ENCODE assay signal across 8 cellular contexts in genomic region chr5:36153299-36153677, GRCh38. TPM values are rescaled to one million over a fixed set of nuclear protein-coding genes. Genes with fewer than 3 reads are reported as not detected.
DNase-seq lines count a peak whose midpoint lies in the region; ATAC-seq and TF ChIP-seq lines count a peak whose summit lies in the region.

No MANE protein-coding gene starts in this region.

- DNase-seq in AG04450 (ENCODE audit: low read depth, low spot score) (no peak), adipocyte (ENCODE audit: low read depth) (no peak), mesenchymal stem cell (no peak), islet precursor cell (no peak), body of pancreas (no peak), NCI-H82 treated with DMSO at 0.1 percent for 48 hours (lab: John Stamatoyannopoulos, UW; ENCODE audit: unreplicated experiment) (no peak)

- TF ChIP-seq CTCF in AG04450 (IDR thresholded peaks at IDR 0.05; ENCODE audit: low read depth, low read length) (no peak), HEK293 (tag by site-specific recombination; IDR thresholded peaks at IDR 0.05) (no peak), body of pancreas (IDR thresholded peaks at IDR 0.05) (no peak)

- peak overlapping the region; percentile 6 for H2AK5ac ChIP-seq in mesenchymal stem cell (ENCODE audit: low read length, severe bottlenecking)

- H3K36me3 ChIP-seq in HEK293 (ENCODE audit: control insufficient read depth in 2 of 2, insufficient read depth in 1 of 2, low read length in 2 of 2): peaks cover 8 to 55% of the 10 kb centered on the region in 2 experiments
- peaks cover 11% of the 10 kb centered on the region for H3K36me3 ChIP-seq in adipocyte (ENCODE audit: control insufficient read depth, insufficient read depth, low read length, severe bottlenecking)
- H3K36me3 ChIP-seq in mesenchymal stem cell (ENCODE audit: control insufficient read depth in 1 of 2, insufficient read depth in 2 of 2, low read depth in 1 of 2, low read length in 2 of 2): peaks cover 6 to 34% of the 10 kb centered on the region in 2 experiments
- H3K36me3 ChIP-seq in body of pancreas (replicated peaks in 1 of 2; ENCODE audit: insufficient read depth in 1 of 2, low read depth in 2 of 2): no peaks in the 10 kb centered on the region

- CTCF ChIA-PET in AG04450 (lab: Charles Lee): interaction anchor here (1.0 to 3.7 kb wide), 7 partner anchors 18 to 154 kb away, joined by 3 to 31 read pairs (median 5); partner anchors contain the start of gene NADK2
- CTCF ChIA-PET in HEK293 (lab: Yijun Ruan, JAX): interaction anchor here (1.0 to 3.5 kb wide), 3 partner anchors 10 to 353 kb away, joined by 3 to 13 read pairs (median 4); no protein-coding TSS in a partner anchor

- no peak overlapping the region for H3K23ac ChIP-seq in mesenchymal stem cell (ENCODE audit: low read length in 2 of 2)

- H2BK5ac ChIP-seq in mesenchymal stem cell (ENCODE audit: low read depth, low read length, poor library complexity, severe bottlenecking): no peak overlapping the region

- H3K27me3 ChIP-seq in AG04450 (ENCODE audit: control insufficient read depth, insufficient read depth, low read length) (no peaks in the 10 kb centered on the region), adipocyte (replicated peaks; ENCODE audit: control insufficient read depth, insufficient read depth, low read length) (no peaks in the 10 kb centered on the region), mesenchymal stem cell (ENCODE audit: control insufficient read depth in 1 of 2, insufficient read depth in 1 of 2, low read length in 2 of 2) (no peaks in the 10 kb centered on the region), body of pancreas (no peaks in the 10 kb centered on the region)

- no peak overlapping the region for H3K14ac ChIP-seq in mesenchymal stem cell (ENCODE audit: low read length in 2 of 2)

- H3K4me3 ChIP-seq in AG04450 (ENCODE audit: low read depth, low read length) (peak overlapping the region; percentile 82), HEK293 (ENCODE audit: low read depth, low read length) (peak overlapping the region; percentile 15), adipocyte (ENCODE audit: low read length) (peak overlapping the region; percentile 88), mesenchymal stem cell (ENCODE audit: insufficient read depth in 1 of 2, low read depth in 1 of 2, low read length in 2 of 2) (peak overlapping the region; percentile 22 to 91), body of pancreas (no peak overlapping the region)

- H3K79me1 ChIP-seq in mesenchymal stem cell (replicated peaks; ENCODE audit: low read length, poor library complexity, severe bottlenecking): peaks cover 18% of the 10 kb centered on the region

- ATAC-seq in GM19397 (IDR thresholded peaks at IDR 0.05; ENCODE audit: unreplicated experiment) (no peak), body of pancreas (no peak)

- H3K27ac ChIP-seq in AG04450 (ENCODE audit: low read depth, low read length) (no peak overlapping the region), HEK293 (ENCODE audit: extremely low read depth, low read depth, low read length) (no peak overlapping the region), mesenchymal stem cell (ENCODE audit: low read length, poor library complexity, severe bottlenecking) (no peak overlapping the region), body of pancreas (no peak overlapping the region)

- peak overlapping the region in 1 of 2 experiments; percentile 33 for H3K4ac ChIP-seq in mesenchymal stem cell (ENCODE audit: low read depth in 1 of 2, low read length in 2 of 2)

- H3K18ac ChIP-seq in mesenchymal stem cell (ENCODE audit: low read depth in 1 of 2, low read length in 2 of 2): no peak overlapping the region

- peaks cover 11% of the 10 kb centered on the region for H3K4me1 ChIP-seq in HEK293 (ENCODE audit: control insufficient read depth, insufficient read depth, low read length)
- peaks cover 56% of the 10 kb centered on the region for H3K4me1 ChIP-seq in adipocyte (ENCODE audit: control insufficient read depth, insufficient read depth, low read length)
- peaks cover 10% of the 10 kb centered on the region for H3K4me1 ChIP-seq in mesenchymal stem cell (ENCODE audit: control insufficient read depth, insufficient read depth, low read depth, low read length)
- peaks cover 35% of the 10 kb centered on the region for H3K4me1 ChIP-seq in body of pancreas

- no peak overlapping the region for H2BK12ac ChIP-seq in mesenchymal stem cell (ENCODE audit: low read length in 2 of 2)

- no peak overlapping the region for H4K8ac ChIP-seq in mesenchymal stem cell (ENCODE audit: low read length)

- peak overlapping the region; percentile 77 for H3K4me2 ChIP-seq in mesenchymal stem cell (ENCODE audit: low read length, poor library complexity, severe bottlenecking)

- intact Hi-C loops in body of pancreas (cut with DNase I): no loop called here

- H3K9me3 ChIP-seq in AG04450 (ENCODE audit: control insufficient read depth, insufficient read depth, low read length) (0 out of 2 replicates have a peak, but pooled peaks cover 2% of the 10 kb centered on the region), HEK293 (ENCODE audit: control insufficient read depth, insufficient read depth, low read depth, low read length) (no peaks in the 10 kb centered on the region), adipocyte (ENCODE audit: control insufficient read depth, low read length) (no peaks in the 10 kb centered on the region), mesenchymal stem cell (ENCODE audit: control insufficient read depth, low read length) (no peaks in the 10 kb centered on the region), body of pancreas (no peaks in the 10 kb centered on the region)

- no peak overlapping the region for H2AFZ ChIP-seq in mesenchymal stem cell (ENCODE audit: low read depth, low read length)

- TF ChIP-seq POLR2A in body of pancreas (IDR thresholded peaks at IDR 0.05): no peak

- WGBS in mesenchymal stem cell: 69% methylated on average over 7 of the region's 7 CpGs
- 74 to 75% methylated on average over 7 of the region's 7 CpGs for WGBS in body of pancreas, 2 donors

- POLR2A ChIA-PET in AG04450 (lab: Yijun Ruan, JAX) (interaction anchor here (0.7 kb wide), 1 partner anchor 21 kb away, joined by 3 read pairs; no protein-coding TSS in a partner anchor), HEK293 (lab: Yijun Ruan, JAX) (interaction anchor here (0.6 to 3.7 kb wide), 7 partner anchors 8 to 537 kb away, joined by 3 to 18 read pairs (median 5); partner anchors contain the start of genes NADK2 and UGT3A2)

- H3K9ac ChIP-seq in adipocyte (ENCODE audit: low read length) (peak overlapping the region; percentile 87), mesenchymal stem cell (ENCODE audit: low read length) (peak overlapping the region; percentile 88)

- no peak overlapping the region for H2BK120ac ChIP-seq in mesenchymal stem cell (ENCODE audit: low read depth, low read length)

- H4K91ac ChIP-seq in mesenchymal stem cell (ENCODE audit: low read length): no peak overlapping the region

- no peak overlapping the region for H2BK15ac ChIP-seq in mesenchymal stem cell (ENCODE audit: low read depth, poor library complexity, severe bottlenecking)

TF ChIP-seq in HEK293, 187 proteins besides CTCF, POLR2A, EP300 and RAD21:
- no peak for TF ChIP-seq ZSCAN23 (tag by site-specific recombination; IDR thresholded peaks at IDR 0.05)
- no peak for TF ChIP-seq ZBTB17 (tag by site-specific recombination; IDR thresholded peaks at IDR 0.05)
- TF ChIP-seq PRDM10 (tag by site-specific recombination; IDR thresholded peaks at IDR 0.05): peak; percentile 74

RNA-seq across cellular contexts. Expression of gene SKP2, which starts 1.4 kb away (rescaled TPM):
- 21.6 and 24.6 TPM in 2 replicates for polyA plus RNA-seq in AG04450 (2011; rRNA removed)
- polyA minus RNA-seq in AG04450 (2011; rRNA and poly(A)+ RNA removed): 35.7 and 43.5 TPM in 2 replicates
- polyA plus RNA-seq in mesenchymal stem cell (2013, experiment 1 of 2): 28.1 TPM
- polyA plus RNA-seq in mesenchymal stem cell (2013, experiment 2 of 2): 28.7 TPM
- total RNA-seq in body of pancreas: 1 to 10 TPM; 7.3 to 8.6 TPM

RNA-seq across cellular contexts. Expression of gene LMBRD2, which starts 1.6 kb away (rescaled TPM):
- polyA plus RNA-seq in AG04450 (2011; rRNA removed): 4.1 and 5.3 TPM in 2 replicates
- 4.5 and 10.1 TPM in 2 replicates for polyA minus RNA-seq in AG04450 (2011; rRNA and poly(A)+ RNA removed)
- polyA plus RNA-seq in mesenchymal stem cell (2013, experiment 1 of 2): 3.8 TPM
- polyA plus RNA-seq in mesenchymal stem cell (2013, experiment 2 of 2): 3.6 TPM
- 1 to 10 TPM; 5.6 to 8.6 TPM for total RNA-seq in body of pancreas

Comparison
In these comparisons a context has a peak if more than half of its experiments do, and no peak if none do; other contexts are left out.
1. H3K4me3 ChIP-seq: peak in AG04450 (single experiment), HEK293 (single experiment), adipocyte (single experiment) and mesenchymal stem cell (2 of 2); none in body of pancreas (0 of 2).